Comparison of ENCODE assay signal across 8 cellular contexts in genomic region chr17:5439446-5439764, GRCh38. TPM values are rescaled to one million over a fixed set of nuclear protein-coding genes. Genes with fewer than 3 reads are reported as not detected.
DNase-seq lines count a peak whose midpoint lies in the region; ATAC-seq and TF ChIP-seq lines count a peak whose summit lies in the region.

No MANE protein-coding gene starts in this region.

- peak overlapping the region; percentile 84 to 99 (median 97) for H3K27ac Mint-ChIP-seq in naive thymus-derived CD8-positive, alpha-beta T cell

- peak overlapping the region; percentile 77 to 95 (median 90) for H3K4me3 Mint-ChIP-seq in naive thymus-derived CD8-positive, alpha-beta T cell

- POLR2A ChIA-PET in AG04450 (lab: Yijun Ruan, JAX): interaction anchor here (0.6 to 1.3 kb wide), 6 partner anchors 10 to 158 kb away, joined by 3 to 10 read pairs (median 4); partner anchors contain the start of genes DERL2, DHX33, MIS12 and NUP88
- POLR2A ChIA-PET in naive thymus-derived CD8-positive, alpha-beta T cell (lab: Charles Lee): interaction anchor here (0.6 to 3.0 kb wide), 14 partner anchors 8 to 248 kb away, joined by 3 to 19 read pairs (median 4); partner anchors contain the start of genes DERL2, DHX33, MIS12 and NUP88

- no peak for TF ChIP-seq CTCF in AG04450 (IDR thresholded peaks at IDR 0.05; ENCODE audit: low read depth, low read length)
- no peak for TF ChIP-seq CTCF in HL-60 (IDR thresholded peaks at IDR 0.05; ENCODE audit: insufficient read depth, low read length)
- peak in 1 of 3 donors; percentile 51 for TF ChIP-seq CTCF in breast epithelium (IDR thresholded peaks at IDR 0.05)

- H3K36me3 ChIP-seq in breast epithelium: no peaks in the 10 kb centered on the region

- H3K9me3 Mint-ChIP-seq in naive thymus-derived CD8-positive, alpha-beta T cell: no peaks in the 10 kb centered on the region

- peaks cover 0 to 10% of the 10 kb centered on the region in 2 donors for H3K4me1 ChIP-seq in breast epithelium

- intact Hi-C loops in breast epithelium (cut with DNase I; ENCODE audit: low total_unique reads): loop anchor here (10.0 kb wide), 1 partner anchor 1615 kb away; no protein-coding TSS in a partner anchor

- CTCF ChIA-PET in AG04450 (lab: Charles Lee): interaction anchor here (0.6 to 5.0 kb wide), 53 partner anchors 10 to 249 kb away, joined by 3 to 70 read pairs (median 4); partner anchors contain the start of genes DHX33, NUP88, RPAIN and ZNF594

- peaks cover 8 to 38% (median 34%) of the 10 kb centered on the region in 4 donors for H3K4me1 Mint-ChIP-seq in naive thymus-derived CD8-positive, alpha-beta T cell

- H3K27ac ChIP-seq in AG04450 (ENCODE audit: low read depth, low read length) (peak overlapping the region; percentile 31), HL-60 (replicated peaks) (peak overlapping the region; percentile 61), breast epithelium (peak overlapping the region; percentile 79 to 83)

- peak overlapping the region; percentile 41 for H3K4me3 ChIP-seq in AG04450 (ENCODE audit: low read depth, low read length)
- no peak overlapping the region for H3K4me3 ChIP-seq in HL-60 (replicated peaks; ENCODE audit: insufficient read depth, low read length)
- H3K4me3 ChIP-seq in breast epithelium: peak overlapping the region; percentile 64 to 85 (median 80)

- peaks cover 0 to 53% (median 10%) of the 10 kb centered on the region in 3 donors for H3K36me3 Mint-ChIP-seq in naive thymus-derived CD8-positive, alpha-beta T cell

- DNase-seq in AG04450 (ENCODE audit: low read depth, low spot score): no peak
- DNase-seq in HL-60 (ENCODE audit: low read depth in 1 of 2, low spot score in 1 of 2): no peak
- no peak for DNase-seq in breast epithelium (ENCODE audit: low spot score in 2 of 2)
- no peak for DNase-seq in naive thymus-derived CD8-positive, alpha-beta T cell
- DNase-seq in activated CD4-positive, CD25-positive, alpha-beta regulatory T cell (lab: John Stamatoyannopoulos, UW): no peak
- DNase-seq in stimulated activated CD4-positive, alpha-beta T cell treated with anti-CD3 and anti-CD28 coated beads, Interleukin-2, amount 100 ng/mL, for 24 hours: no peak
- no peak for DNase-seq in NCI-H748 (lab: John Stamatoyannopoulos, UW; ENCODE audit: unreplicated experiment)

- no peak for ATAC-seq in naive thymus-derived CD8-positive, alpha-beta T cell
- ATAC-seq in GM21529 (IDR thresholded peaks at IDR 0.05; ENCODE audit: unreplicated experiment): no peak

- TF ChIP-seq POLR2A in breast epithelium (IDR thresholded peaks at IDR 0.05): no peak

- H3K9me3 ChIP-seq in AG04450 (ENCODE audit: control insufficient read depth, insufficient read depth, low read length) (no peaks in the 10 kb centered on the region), breast epithelium (no peaks in the 10 kb centered on the region)

- H3K27me3 Mint-ChIP-seq in naive thymus-derived CD8-positive, alpha-beta T cell: no peaks in the 10 kb centered on the region

- H3K27me3 ChIP-seq in AG04450 (ENCODE audit: control insufficient read depth, insufficient read depth, low read length) (no peaks in the 10 kb centered on the region), HL-60 (ENCODE audit: insufficient read depth, poor library complexity, severe bottlenecking) (no peaks in the 10 kb centered on the region), breast epithelium (no peaks in the 10 kb centered on the region)

RNA-seq across cellular contexts. Expression of gene C1QBP, which starts 0.5 kb away (rescaled TPM):
- polyA plus RNA-seq in AG04450 (2011; rRNA removed): 133 and 175 TPM in 2 replicates
- polyA minus RNA-seq in AG04450 (2011; rRNA and poly(A)+ RNA removed): 68.0 and 103 TPM in 2 replicates
- 100 to 1,000 TPM in 1 of 3 donors, 10 to 100 TPM in 2; 59.0 to 109 (median 88.8) TPM for total RNA-seq in breast epithelium
- 10 to 100 TPM; 89.9 to 98.3 TPM for total RNA-seq in naive thymus-derived CD8-positive, alpha-beta T cell
- polyA plus RNA-seq in naive thymus-derived CD8-positive, alpha-beta T cell: 100 to 1,000 TPM; 276 to 308 (median 304) TPM

RNA-seq across cellular contexts. Expression of gene RPAIN, which starts 19.4 kb away (rescaled TPM):
- 33.0 and 37.5 TPM in 2 replicates for polyA plus RNA-seq in AG04450 (2011; rRNA removed)
- polyA minus RNA-seq in AG04450 (2011; rRNA and poly(A)+ RNA removed): 19.2 and 21.8 TPM in 2 replicates
- 10 to 100 TPM; 38.4 to 52.1 (median 50.8) TPM for total RNA-seq in breast epithelium
- 10 to 100 TPM; 74.3 to 79.3 TPM for total RNA-seq in naive thymus-derived CD8-positive, alpha-beta T cell
- polyA plus RNA-seq in naive thymus-derived CD8-positive, alpha-beta T cell: 10 to 100 TPM; 26.8 to 36.1 (median 27.8) TPM

RNA-seq across cellular contexts. Expression of gene NUP88, which starts 19.9 kb away (rescaled TPM):
- 67.9 and 74.7 TPM in 2 replicates for polyA plus RNA-seq in AG04450 (2011; rRNA removed)
- 57.1 and 71.6 TPM in 2 replicates for polyA minus RNA-seq in AG04450 (2011; rRNA and poly(A)+ RNA removed)
- total RNA-seq in breast epithelium: 100 to 1,000 TPM in 2 of 3 donors, 10 to 100 TPM in 1; 52.8 to 139 (median 102) TPM
- total RNA-seq in naive thymus-derived CD8-positive, alpha-beta T cell: 100 to 1,000 TPM; 100 to 113 TPM
- polyA plus RNA-seq in naive thymus-derived CD8-positive, alpha-beta T cell: 100 to 1,000 TPM; 108 to 128 (median 123) TPM

RNA-seq across cellular contexts. Expression of gene DHX33, which starts 29.4 kb away (rescaled TPM):
- 10.0 and 11.3 TPM in 2 replicates for polyA plus RNA-seq in AG04450 (2011; rRNA removed)
- 18.7 and 19.5 TPM in 2 replicates for polyA minus RNA-seq in AG04450 (2011; rRNA and poly(A)+ RNA removed)
- 10 to 100 TPM; 10.1 to 14.4 (median 13.8) TPM for total RNA-seq in breast epithelium
- total RNA-seq in naive thymus-derived CD8-positive, alpha-beta T cell: 10 to 100 TPM; 11.8 to 12.4 TPM
- polyA plus RNA-seq in naive thymus-derived CD8-positive, alpha-beta T cell: under 1 TPM; 0.52 to 0.82 (median 0.56) TPM

RNA-seq across cellular contexts. Expression of gene DERL2, which starts 46.6 kb away (rescaled TPM):
- polyA plus RNA-seq in AG04450 (2011; rRNA removed): 88.2 and 101 TPM in 2 replicates
- 23.1 and 23.5 TPM in 2 replicates for polyA minus RNA-seq in AG04450 (2011; rRNA and poly(A)+ RNA removed)
- total RNA-seq in breast epithelium: 10 to 100 TPM; 27.2 to 50.1 (median 41.6) TPM
- 10 to 100 TPM; 83.5 to 86.7 TPM for total RNA-seq in naive thymus-derived CD8-positive, alpha-beta T cell
- 10 to 100 TPM; 56.5 to 74.1 (median 57.5) TPM for polyA plus RNA-seq in naive thymus-derived CD8-positive, alpha-beta T cell

Comparison
In these comparisons a context has a peak if more than half of its experiments do, and no peak if none do; other contexts are left out.
1. H3K27ac ChIP-seq: peak in every context shown above with its lines; median percentile 81 in breast epithelium; 61 in HL-60; 31 in AG04450.